ENCODE assay signal across 1 cellular context in the genomic region with DNA sequence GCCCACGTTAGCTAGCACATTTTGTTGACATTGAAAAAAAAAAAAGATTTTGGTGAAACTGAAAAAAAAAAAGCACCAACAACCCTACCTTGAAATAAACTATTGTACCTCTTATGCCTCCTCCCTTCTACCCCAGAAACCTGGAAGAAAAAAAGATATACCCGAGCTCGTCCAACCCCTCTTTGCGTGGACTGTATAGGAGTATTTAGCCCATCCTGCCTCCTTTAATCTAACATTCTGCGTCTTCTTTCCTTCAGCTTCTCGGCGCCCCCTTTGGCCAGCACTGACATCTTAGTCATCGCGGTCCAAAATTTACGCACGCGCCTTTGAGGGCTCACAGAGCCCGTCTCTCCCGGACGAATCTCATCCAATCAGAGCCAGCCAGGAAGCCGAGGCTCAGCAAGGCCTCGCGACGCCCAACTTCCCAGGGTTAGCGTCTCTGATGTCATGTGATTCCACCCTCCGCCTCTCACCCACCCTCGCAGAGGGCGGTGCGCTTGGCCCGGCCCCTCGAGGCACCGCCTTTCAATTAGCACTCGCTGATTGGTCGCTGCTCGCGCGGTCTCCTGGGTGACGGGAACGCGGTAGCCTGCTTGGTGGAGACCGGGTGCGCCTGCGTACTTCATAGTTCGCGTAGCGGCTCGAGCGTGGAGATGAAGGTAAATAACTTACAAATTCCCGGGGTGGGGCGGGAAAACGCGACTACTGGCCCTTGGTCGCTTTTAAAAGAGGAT.
TF ChIP-seq lines count a peak whose summit lies in the region.

A gene (plus strand): TSS at position 625 of the 734 bp plus-strand sequence. CDS start 29 bp downstream, at position 654.

TF ChIP-seq in HepG2, 621 proteins besides CTCF, POLR2A, EP300 and RAD21 (continued from another document):
- TF ChIP-seq, protein P1, sequence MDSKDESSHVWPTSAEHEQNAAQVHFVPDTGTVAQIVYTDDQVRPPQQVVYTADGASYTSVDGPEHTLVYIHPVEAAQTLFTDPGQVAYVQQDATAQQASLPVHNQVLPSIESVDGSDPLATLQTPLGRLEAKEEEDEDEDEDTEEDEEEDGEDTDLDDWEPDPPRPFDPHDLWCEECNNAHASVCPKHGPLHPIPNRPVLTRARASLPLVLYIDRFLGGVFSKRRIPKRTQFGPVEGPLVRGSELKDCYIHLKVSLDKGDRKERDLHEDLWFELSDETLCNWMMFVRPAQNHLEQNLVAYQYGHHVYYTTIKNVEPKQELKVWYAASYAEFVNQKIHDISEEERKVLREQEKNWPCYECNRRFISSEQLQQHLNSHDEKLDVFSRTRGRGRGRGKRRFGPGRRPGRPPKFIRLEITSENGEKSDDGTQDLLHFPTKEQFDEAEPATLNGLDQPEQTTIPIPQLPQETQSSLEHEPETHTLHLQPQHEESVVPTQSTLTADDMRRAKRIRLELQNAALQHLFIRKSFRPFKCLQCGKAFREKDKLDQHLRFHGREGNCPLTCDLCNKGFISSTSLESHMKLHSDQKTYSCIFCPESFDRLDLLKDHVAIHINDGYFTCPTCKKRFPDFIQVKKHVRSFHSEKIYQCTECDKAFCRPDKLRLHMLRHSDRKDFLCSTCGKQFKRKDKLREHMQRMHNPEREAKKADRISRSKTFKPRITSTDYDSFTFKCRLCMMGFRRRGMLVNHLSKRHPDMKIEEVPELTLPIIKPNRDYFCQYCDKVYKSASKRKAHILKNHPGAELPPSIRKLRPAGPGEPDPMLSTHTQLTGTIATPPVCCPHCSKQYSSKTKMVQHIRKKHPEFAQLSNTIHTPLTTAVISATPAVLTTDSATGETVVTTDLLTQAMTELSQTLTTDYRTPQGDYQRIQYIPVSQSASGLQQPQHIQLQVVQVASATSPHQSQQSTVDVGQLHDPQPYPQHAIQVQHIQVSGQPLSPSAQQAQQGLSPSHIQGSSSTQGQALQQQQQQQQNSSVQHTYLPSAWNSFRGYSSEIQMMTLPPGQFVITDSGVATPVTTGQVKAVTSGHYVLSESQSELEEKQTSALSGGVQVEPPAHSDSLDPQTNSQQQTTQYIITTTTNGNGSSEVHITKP (CRISPR knock-in tag; IDR thresholded peaks at IDR 0.05; ENCODE audit: low read depth): peak; percentile 44; the same call in 1 of the 2 replicates
- TF ChIP-seq POLR2AphosphoS5 (IDR thresholded peaks at IDR 0.05; ENCODE audit: low read depth, low read length): peak; percentile 36; the same call in 1 of the 2 replicates
- TF ChIP-seq TAF1 (CRISPR knock-in tag; IDR thresholded peaks at IDR 0.05): peak; percentile 79; the same call in 1 of the 2 replicates
- peak; percentile 25; the same call in 1 of the 2 replicates for TF ChIP-seq YEATS4 (CRISPR knock-in tag; IDR thresholded peaks at IDR 0.05; ENCODE audit: borderline replicate concordance)
- peak; percentile 45; the same call in 1 of the 2 replicates for TF ChIP-seq MYC (CRISPR knock-in tag; IDR thresholded peaks at IDR 0.05; ENCODE audit: borderline replicate concordance)
- no peak for TF ChIP-seq MYNN (CRISPR knock-in tag; IDR thresholded peaks at IDR 0.05; ENCODE audit: low read depth)
- peak; percentile 39; the same call in 1 of the 2 replicates for TF ChIP-seq ETV5 (CRISPR knock-in tag; IDR thresholded peaks at IDR 0.05; ENCODE audit: borderline replicate concordance)
- TF ChIP-seq ZNF850 (CRISPR knock-in tag; conservative IDR thresholded peaks at IDR 0.05): no peak
- peak; percentile 61; the same call in 1 of the 2 replicates for TF ChIP-seq SIN3A (IDR thresholded peaks at IDR 0.05; ENCODE audit: borderline replicate concordance, low read depth, low read length)
- no peak for TF ChIP-seq ZNF562 (CRISPR knock-in tag; IDR thresholded peaks at IDR 0.05; ENCODE audit: borderline replicate concordance)
- TF ChIP-seq, protein P2, sequence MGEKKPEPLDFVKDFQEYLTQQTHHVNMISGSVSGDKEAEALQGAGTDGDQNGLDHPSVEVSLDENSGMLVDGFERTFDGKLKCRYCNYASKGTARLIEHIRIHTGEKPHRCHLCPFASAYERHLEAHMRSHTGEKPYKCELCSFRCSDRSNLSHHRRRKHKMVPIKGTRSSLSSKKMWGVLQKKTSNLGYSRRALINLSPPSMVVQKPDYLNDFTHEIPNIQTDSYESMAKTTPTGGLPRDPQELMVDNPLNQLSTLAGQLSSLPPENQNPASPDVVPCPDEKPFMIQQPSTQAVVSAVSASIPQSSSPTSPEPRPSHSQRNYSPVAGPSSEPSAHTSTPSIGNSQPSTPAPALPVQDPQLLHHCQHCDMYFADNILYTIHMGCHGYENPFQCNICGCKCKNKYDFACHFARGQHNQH (CRISPR knock-in tag; IDR thresholded peaks at IDR 0.05): peak; percentile 42; the same call in 1 of the 2 replicates
- no peak for TF ChIP-seq BCL6 (CRISPR knock-in tag; IDR thresholded peaks at IDR 0.05)
- peak; percentile 65 for TF ChIP-seq XRCC5 (optimal IDR thresholded peaks at IDR 0.05; ENCODE audit: low read length)
- TF ChIP-seq ZNF34 (CRISPR knock-in tag; IDR thresholded peaks at IDR 0.05; ENCODE audit: borderline replicate concordance): no peak
- TF ChIP-seq, protein P3, sequence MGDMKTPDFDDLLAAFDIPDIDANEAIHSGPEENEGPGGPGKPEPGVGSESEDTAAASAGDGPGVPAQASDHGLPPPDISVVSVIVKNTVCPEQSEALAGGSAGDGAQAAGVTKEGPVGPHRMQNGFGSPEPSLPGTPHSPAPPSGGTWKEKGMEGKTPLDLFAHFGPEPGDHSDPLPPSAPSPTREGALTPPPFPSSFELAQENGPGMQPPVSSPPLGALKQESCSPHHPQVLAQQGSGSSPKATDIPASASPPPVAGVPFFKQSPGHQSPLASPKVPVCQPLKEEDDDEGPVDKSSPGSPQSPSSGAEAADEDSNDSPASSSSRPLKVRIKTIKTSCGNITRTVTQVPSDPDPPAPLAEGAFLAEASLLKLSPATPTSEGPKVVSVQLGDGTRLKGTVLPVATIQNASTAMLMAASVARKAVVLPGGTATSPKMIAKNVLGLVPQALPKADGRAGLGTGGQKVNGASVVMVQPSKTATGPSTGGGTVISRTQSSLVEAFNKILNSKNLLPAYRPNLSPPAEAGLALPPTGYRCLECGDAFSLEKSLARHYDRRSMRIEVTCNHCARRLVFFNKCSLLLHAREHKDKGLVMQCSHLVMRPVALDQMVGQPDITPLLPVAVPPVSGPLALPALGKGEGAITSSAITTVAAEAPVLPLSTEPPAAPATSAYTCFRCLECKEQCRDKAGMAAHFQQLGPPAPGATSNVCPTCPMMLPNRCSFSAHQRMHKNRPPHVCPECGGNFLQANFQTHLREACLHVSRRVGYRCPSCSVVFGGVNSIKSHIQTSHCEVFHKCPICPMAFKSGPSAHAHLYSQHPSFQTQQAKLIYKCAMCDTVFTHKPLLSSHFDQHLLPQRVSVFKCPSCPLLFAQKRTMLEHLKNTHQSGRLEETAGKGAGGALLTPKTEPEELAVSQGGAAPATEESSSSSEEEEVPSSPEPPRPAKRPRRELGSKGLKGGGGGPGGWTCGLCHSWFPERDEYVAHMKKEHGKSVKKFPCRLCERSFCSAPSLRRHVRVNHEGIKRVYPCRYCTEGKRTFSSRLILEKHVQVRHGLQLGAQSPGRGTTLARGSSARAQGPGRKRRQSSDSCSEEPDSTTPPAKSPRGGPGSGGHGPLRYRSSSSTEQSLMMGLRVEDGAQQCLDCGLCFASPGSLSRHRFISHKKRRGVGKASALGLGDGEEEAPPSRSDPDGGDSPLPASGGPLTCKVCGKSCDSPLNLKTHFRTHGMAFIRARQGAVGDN (CRISPR knock-in tag; IDR thresholded peaks at IDR 0.05): peak; percentile 92
- TF ChIP-seq GZF1 (CRISPR knock-in tag; IDR thresholded peaks at IDR 0.05): no peak
- TF ChIP-seq MBD4 (IDR thresholded peaks at IDR 0.05; ENCODE audit: borderline replicate concordance, low read length): no peak
- TF ChIP-seq, protein P4, sequence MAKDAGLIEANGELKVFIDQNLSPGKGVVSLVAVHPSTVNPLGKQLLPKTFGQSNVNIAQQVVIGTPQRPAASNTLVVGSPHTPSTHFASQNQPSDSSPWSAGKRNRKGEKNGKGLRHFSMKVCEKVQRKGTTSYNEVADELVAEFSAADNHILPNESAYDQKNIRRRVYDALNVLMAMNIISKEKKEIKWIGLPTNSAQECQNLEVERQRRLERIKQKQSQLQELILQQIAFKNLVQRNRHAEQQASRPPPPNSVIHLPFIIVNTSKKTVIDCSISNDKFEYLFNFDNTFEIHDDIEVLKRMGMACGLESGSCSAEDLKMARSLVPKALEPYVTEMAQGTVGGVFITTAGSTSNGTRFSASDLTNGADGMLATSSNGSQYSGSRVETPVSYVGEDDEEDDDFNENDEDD (CRISPR knock-in tag; IDR thresholded peaks at IDR 0.05; ENCODE audit: borderline replicate concordance): peak; percentile 44; the same call in 1 of the 2 replicates
- TF ChIP-seq, protein P5, sequence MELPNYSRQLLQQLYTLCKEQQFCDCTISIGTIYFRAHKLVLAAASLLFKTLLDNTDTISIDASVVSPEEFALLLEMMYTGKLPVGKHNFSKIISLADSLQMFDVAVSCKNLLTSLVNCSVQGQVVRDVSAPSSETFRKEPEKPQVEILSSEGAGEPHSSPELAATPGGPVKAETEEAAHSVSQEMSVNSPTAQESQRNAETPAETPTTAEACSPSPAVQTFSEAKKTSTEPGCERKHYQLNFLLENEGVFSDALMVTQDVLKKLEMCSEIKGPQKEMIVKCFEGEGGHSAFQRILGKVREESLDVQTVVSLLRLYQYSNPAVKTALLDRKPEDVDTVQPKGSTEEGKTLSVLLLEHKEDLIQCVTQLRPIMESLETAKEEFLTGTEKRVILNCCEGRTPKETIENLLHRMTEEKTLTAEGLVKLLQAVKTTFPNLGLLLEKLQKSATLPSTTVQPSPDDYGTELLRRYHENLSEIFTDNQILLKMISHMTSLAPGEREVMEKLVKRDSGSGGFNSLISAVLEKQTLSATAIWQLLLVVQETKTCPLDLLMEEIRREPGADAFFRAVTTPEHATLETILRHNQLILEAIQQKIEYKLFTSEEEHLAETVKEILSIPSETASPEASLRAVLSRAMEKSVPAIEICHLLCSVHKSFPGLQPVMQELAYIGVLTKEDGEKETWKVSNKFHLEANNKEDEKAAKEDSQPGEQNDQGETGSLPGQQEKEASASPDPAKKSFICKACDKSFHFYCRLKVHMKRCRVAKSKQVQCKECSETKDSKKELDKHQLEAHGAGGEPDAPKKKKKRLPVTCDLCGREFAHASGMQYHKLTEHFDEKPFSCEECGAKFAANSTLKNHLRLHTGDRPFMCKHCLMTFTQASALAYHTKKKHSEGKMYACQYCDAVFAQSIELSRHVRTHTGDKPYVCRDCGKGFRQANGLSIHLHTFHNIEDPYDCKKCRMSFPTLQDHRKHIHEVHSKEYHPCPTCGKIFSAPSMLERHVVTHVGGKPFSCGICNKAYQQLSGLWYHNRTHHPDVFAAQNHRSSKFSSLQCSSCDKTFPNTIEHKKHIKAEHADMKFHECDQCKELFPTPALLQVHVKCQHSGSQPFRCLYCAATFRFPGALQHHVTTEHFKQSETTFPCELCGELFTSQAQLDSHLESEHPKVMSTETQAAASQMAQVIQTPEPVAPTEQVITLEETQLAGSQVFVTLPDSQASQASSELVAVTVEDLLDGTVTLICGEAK (IDR thresholded peaks at IDR 0.05): no peak
- TF ChIP-seq, protein P5 (CRISPR knock-in tag; IDR thresholded peaks at IDR 0.05): no peak
